1 cellular context compared by ENCODE assay signal in the genomic region with DNA sequence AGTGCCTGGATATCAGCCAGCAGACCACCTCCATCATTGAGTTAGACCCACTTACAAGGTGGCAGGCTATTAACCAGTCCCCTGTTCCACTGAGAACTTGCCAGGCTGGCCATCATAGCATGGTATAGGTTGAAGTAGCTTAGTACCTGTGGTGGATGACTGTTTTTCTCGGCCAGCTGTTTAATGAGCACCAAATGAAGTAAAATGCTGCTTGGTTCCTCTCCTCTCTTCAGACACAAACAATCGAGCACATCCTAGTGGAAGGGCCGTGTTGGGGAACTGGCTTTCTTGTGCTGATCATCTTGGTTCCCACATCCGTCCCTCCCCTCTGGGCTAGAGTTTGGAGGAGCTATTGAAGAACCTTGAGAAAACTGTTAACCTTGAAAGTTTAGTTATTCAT.
TF ChIP-seq lines count a peak whose summit lies in the region.

No MANE protein-coding gene starts in this region.

TF ChIP-seq in GM23338, 12 proteins besides CTCF, POLR2A, EP300 and RAD21 (continued from another document):
- TF ChIP-seq, protein P1, sequence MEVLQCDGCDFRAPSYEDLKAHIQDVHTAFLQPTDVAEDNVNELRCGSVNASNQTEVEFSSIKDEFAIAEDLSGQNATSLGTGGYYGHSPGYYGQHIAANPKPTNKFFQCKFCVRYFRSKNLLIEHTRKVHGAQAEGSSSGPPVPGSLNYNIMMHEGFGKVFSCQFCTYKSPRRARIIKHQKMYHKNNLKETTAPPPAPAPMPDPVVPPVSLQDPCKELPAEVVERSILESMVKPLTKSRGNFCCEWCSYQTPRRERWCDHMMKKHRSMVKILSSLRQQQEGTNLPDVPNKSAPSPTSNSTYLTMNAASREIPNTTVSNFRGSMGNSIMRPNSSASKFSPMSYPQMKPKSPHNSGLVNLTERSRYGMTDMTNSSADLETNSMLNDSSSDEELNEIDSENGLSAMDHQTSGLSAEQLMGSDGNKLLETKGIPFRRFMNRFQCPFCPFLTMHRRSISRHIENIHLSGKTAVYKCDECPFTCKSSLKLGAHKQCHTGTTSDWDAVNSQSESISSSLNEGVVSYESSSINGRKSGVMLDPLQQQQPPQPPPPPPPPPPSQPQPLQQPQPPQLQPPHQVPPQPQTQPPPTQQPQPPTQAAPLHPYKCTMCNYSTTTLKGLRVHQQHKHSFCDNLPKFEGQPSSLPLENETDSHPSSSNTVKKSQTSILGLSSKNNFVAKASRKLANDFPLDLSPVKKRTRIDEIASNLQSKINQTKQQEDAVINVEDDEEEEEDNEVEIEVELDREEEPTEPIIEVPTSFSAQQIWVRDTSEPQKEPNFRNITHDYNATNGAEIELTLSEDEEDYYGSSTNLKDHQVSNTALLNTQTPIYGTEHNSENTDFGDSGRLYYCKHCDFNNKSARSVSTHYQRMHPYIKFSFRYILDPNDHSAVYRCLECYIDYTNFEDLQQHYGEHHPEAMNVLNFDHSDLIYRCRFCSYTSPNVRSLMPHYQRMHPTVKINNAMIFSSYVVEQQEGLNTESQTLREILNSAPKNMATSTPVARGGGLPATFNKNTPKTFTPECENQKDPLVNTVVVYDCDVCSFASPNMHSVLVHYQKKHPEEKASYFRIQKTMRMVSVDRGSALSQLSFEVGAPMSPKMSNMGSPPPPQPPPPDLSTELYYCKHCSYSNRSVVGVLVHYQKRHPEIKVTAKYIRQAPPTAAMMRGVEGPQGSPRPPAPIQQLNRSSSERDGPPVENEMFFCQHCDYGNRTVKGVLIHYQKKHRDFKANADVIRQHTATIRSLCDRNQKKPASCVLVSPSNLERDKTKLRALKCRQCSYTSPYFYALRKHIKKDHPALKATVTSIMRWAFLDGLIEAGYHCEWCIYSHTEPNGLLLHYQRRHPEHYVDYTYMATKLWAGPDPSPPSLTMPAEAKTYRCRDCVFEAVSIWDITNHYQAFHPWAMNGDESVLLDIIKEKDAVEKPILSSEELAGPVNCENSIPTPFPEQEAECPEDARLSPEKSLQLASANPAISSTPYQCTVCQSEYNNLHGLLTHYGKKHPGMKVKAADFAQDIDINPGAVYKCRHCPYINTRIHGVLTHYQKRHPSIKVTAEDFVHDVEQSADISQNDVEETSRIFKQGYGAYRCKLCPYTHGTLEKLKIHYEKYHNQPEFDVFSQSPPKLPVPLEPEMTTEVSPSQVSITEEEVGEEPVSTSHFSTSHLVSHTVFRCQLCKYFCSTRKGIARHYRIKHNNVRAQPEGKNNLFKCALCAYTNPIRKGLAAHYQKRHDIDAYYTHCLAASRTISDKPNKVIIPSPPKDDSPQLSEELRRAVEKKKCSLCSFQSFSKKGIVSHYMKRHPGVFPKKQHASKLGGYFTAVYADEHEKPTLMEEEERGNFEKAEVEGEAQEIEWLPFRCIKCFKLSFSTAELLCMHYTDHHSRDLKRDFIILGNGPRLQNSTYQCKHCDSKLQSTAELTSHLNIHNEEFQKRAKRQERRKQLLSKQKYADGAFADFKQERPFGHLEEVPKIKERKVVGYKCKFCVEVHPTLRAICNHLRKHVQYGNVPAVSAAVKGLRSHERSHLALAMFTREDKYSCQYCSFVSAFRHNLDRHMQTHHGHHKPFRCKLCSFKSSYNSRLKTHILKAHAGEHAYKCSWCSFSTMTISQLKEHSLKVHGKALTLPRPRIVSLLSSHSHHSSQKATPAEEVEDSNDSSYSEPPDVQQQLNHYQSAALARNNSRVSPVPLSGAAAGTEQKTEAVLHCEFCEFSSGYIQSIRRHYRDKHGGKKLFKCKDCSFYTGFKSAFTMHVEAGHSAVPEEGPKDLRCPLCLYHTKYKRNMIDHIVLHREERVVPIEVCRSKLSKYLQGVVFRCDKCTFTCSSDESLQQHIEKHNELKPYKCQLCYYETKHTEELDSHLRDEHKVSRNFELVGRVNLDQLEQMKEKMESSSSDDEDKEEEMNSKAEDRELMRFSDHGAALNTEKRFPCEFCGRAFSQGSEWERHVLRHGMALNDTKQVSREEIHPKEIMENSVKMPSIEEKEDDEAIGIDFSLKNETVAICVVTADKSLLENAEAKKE (CRISPR knock-in tag; IDR thresholded peaks at IDR 0.05), result no peak
- TF ChIP-seq EZH2phosphoT487 (IDR thresholded peaks at IDR 0.05; ENCODE audit: unreplicated experiment) (no peak), EZH2 (IDR thresholded peaks at IDR 0.05; ENCODE audit: low read depth, unreplicated experiment) (no peak)
